ENCODE assay signal across 8 cellular contexts in genomic region chr2:201117735-201118094, GRCh38. TPM values are rescaled to one million over a fixed set of nuclear protein-coding genes. Genes with fewer than 3 reads are reported as not detected.
DNase-seq lines count a peak whose midpoint lies in the region; TF ChIP-seq lines count a peak whose summit lies in the region.
"Not testable (repeated sequence)": the region's sequence is repeated elsewhere in the genome, so short reads cannot be mapped to it uniquely, and the experiment has no call there.

No MANE protein-coding gene starts in this region.

- H3K4me1 ChIP-seq in BLaER1 = peaks cover 40% of the 10 kb centered on the region
- H3K4me1 ChIP-seq in HUES64 (ENCODE audit: insufficient read depth, low read length) = peaks cover 13% of the 10 kb centered on the region
- H3K4me1 ChIP-seq in effector memory CD4-positive, alpha-beta T cell (ENCODE audit: control insufficient read depth, insufficient read depth, low read length, poor library complexity, severe bottlenecking) = peaks cover 39% of the 10 kb centered on the region
- H3K4me1 ChIP-seq in osteoblast (ENCODE audit: insufficient read depth, low read length) = peaks cover 45% of the 10 kb centered on the region

- peak overlapping the region; percentile 93 to 99 (median 95) for H3K4me3 Mint-ChIP-seq in immature natural killer cell

- H2AFZ ChIP-seq in osteoblast (ENCODE audit: low read length) = not testable (repeated sequence)

- 85% methylated on average over 13 of the region's 13 CpGs for WGBS in HUES64

- H3K4me2 ChIP-seq in BLaER1 (peak overlapping the region; percentile 87), osteoblast (ENCODE audit: insufficient read depth, low read length) (peak overlapping the region; percentile 97)

- H3K27ac ChIP-seq in BLaER1 = peak overlapping the region; percentile 99
- H3K27ac ChIP-seq in HUES64 (ENCODE audit: low read depth, low read length) = not testable (repeated sequence)
- H3K27ac ChIP-seq in effector memory CD4-positive, alpha-beta T cell (ENCODE audit: insufficient read depth, low read length, poor library complexity, severe bottlenecking) = peak overlapping the region; percentile 94
- H3K27ac ChIP-seq in osteoblast (ENCODE audit: low read depth, low read length) = peak overlapping the region; percentile 99
- peak overlapping the region; percentile 97 for H3K27ac ChIP-seq in substantia nigra (ENCODE audit: low read depth, low read length, poor library complexity, severe bottlenecking)

- not testable (repeated sequence) for H3K27me3 ChIP-seq in BLaER1; HUES64 (ENCODE audit: insufficient read depth, low read length); effector memory CD4-positive, alpha-beta T cell (replicated peaks; ENCODE audit: control insufficient read depth, insufficient read depth, low read length, poor library complexity, severe bottlenecking); osteoblast (ENCODE audit: insufficient read depth, low read length)

- H3K36me3 Mint-ChIP-seq in immature natural killer cell = peaks cover 25 to 30% (median 27%) of the 10 kb centered on the region in 3 donors

- not testable (repeated sequence) for H3K36me3 ChIP-seq in BLaER1; HUES64 (ENCODE audit: insufficient read depth, low read length); effector memory CD4-positive, alpha-beta T cell (ENCODE audit: control insufficient read depth, insufficient read depth, low read length); osteoblast (ENCODE audit: insufficient read depth, low read length)

- H3K27ac Mint-ChIP-seq in immature natural killer cell = peak overlapping the region; percentile 95 to 100 (median 98)

- not testable (repeated sequence) for H3K9me3 ChIP-seq in BLaER1; HUES64 (ENCODE audit: insufficient read depth, low read depth, low read length); effector memory CD4-positive, alpha-beta T cell (ENCODE audit: control insufficient read depth, low read length); osteoblast (ENCODE audit: low read depth, low read length)

- TF ChIP-seq CTCF in osteoblast (IDR thresholded peaks at IDR 0.05; ENCODE audit: extremely low read depth, low read depth, low read length) = not testable (repeated sequence)

- peaks cover 34% of the 10 kb centered on the region; the same call in 1 of the 2 replicates for H4K20me1 ChIP-seq in BLaER1
- H4K20me1 ChIP-seq in osteoblast (ENCODE audit: insufficient read depth, low read length) = not testable (repeated sequence)

- H3K4me1 Mint-ChIP-seq in immature natural killer cell = peaks cover 56 to 64% of the 10 kb centered on the region in 2 donors

- peak overlapping the region; percentile 97 for H3K9ac ChIP-seq in BLaER1
- peak overlapping the region; percentile 72; the same call in 1 of the 2 replicates for H3K9ac ChIP-seq in HUES64 (ENCODE audit: low read depth, low read length)

- peaks cover 36 to 55% (median 49%) of the 10 kb centered on the region in 3 donors for H3K27me3 Mint-ChIP-seq in immature natural killer cell (ENCODE audit: low read depth in 3 of 3)

- DNase-seq in T-helper 22 cell (ENCODE audit: low read depth) = peak; percentile 27
- DNase-seq in activated naive CD4-positive, alpha-beta T cell treated with anti-CD3 and anti-CD28 coated beads, Interleukin-2, amount 50 U/mL, for 16 hours = peak; percentile 58
- DNase-seq in effector memory CD4-positive, alpha-beta T cell = peak in 1 of 3 donors; percentile 40
- not testable (repeated sequence) for DNase-seq in immature natural killer cell; osteoblast (ENCODE audit: insufficient read length, low spot score, missing footprints); substantia nigra (lab: John Stamatoyannopoulos, UW)

- not testable (repeated sequence) for H3K9me3 Mint-ChIP-seq in immature natural killer cell

- peak overlapping the region; percentile 80 for H3K4me3 ChIP-seq in BLaER1
- peak overlapping the region; percentile 70 for H3K4me3 ChIP-seq in HUES64 (ENCODE audit: low read length)
- peak overlapping the region; percentile 87 for H3K4me3 ChIP-seq in effector memory CD4-positive, alpha-beta T cell (ENCODE audit: insufficient read depth, low read depth, low read length, poor library complexity, severe bottlenecking)
- peak overlapping the region; percentile 90 for H3K4me3 ChIP-seq in osteoblast (ENCODE audit: insufficient read depth, low read length)

- H3K79me2 ChIP-seq in osteoblast (ENCODE audit: insufficient read depth, low read length) = peaks cover 55% of the 10 kb centered on the region

RNA-seq across cellular contexts. Expression of gene CFLAR, which starts 1.8 kb away (rescaled TPM):
- 5.7 TPM for polyA plus RNA-seq in HUES64 (2013, experiment 1 of 2)
- polyA plus RNA-seq in HUES64 (2013, experiment 2 of 2) = 8.0 TPM
- 100 to 1,000 TPM; 167 to 262 (median 242) TPM for polyA plus RNA-seq in immature natural killer cell
- 78.9 and 80.2 TPM in 2 replicates for total RNA-seq in osteoblast

RNA-seq across cellular contexts. Expression of gene NDUFB3, which starts 45.9 kb away (rescaled TPM):
- 63.3 TPM for polyA plus RNA-seq in HUES64 (2013, experiment 1 of 2)
- polyA plus RNA-seq in HUES64 (2013, experiment 2 of 2) = 71.5 TPM
- 100 to 1,000 TPM; 211 to 234 (median 225) TPM for polyA plus RNA-seq in immature natural killer cell
- 25.7 and 29.2 TPM in 2 replicates for total RNA-seq in osteoblast

RNA-seq across cellular contexts. Expression of gene HYCC2, which starts 46.2 kb away (rescaled TPM):
- 2.7 TPM for polyA plus RNA-seq in HUES64 (2013, experiment 1 of 2)
- polyA plus RNA-seq in HUES64 (2013, experiment 2 of 2) = 2.7 TPM
- 10 to 100 TPM; 12.9 to 31.4 (median 22.1) TPM for polyA plus RNA-seq in immature natural killer cell
- total RNA-seq in osteoblast = 11.6 and 12.1 TPM in 2 replicates
